Comparison of ENCODE assay signal across 5 cellular contexts in genomic region chr4:144310535-144310934, GRCh38.
"Had no signal": no experiment of that assay in that cellular context is flagged by ENCODE, and none has a peak within 500 bp of the region (broad histone marks: within the 10 kb centered on the region; RNA-seq: fewer than 3 reads in every experiment).

No MANE protein-coding gene starts in this region.

- DNase-seq: H9, HCEC 1CT, IMR-90 had no signal

- ATAC-seq: GM23338, K562 had no signal

- H3K4me3 Mint-ChIP-seq: GM23338, H9 had no signal

- H3K4me1 Mint-ChIP-seq: GM23338, H9 had no signal

- H3K27ac Mint-ChIP-seq: GM23338, H9 had no signal
